8 cellular contexts compared by ENCODE assay signal in the genomic region with DNA sequence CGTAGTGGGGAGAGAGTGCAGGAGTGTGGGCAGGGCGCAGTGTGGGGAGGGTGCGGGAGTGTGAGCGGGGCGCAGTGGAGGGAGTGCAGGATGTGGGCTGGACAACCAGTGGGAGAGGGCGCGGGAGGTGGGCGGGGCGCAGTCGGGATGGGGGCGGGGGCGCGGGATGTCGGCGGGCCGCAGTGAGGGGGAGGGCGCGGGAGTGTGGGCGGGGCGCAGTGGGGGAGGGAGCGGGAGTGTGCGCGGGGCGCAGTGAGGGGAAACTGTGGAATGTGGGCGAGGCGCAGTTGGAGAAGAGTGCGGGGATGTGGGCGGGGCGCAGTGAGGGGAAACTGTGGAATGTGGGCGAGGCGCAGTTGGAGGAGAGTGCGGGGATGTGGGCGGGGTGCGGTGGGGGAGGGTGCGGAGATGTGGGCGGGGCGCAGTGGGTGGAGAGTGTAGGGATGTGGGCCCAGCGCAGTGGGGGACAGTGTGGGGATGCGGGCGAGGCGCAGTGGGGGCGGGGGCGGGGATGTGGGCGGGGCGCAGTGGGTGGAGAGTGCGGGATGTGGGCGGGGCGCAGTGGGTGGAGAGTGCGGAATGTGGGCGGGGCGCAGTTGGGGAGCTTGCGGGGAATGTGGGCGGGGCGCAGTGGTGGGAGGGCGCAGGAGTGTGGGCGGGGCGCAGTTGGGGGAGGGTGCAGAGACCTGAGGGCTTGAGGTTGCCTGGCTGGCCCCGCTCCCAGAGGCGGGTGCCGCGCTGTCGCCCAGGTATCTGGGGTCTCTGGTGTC. TPM values are rescaled to one million over a fixed set of nuclear protein-coding genes. Genes with fewer than 3 reads are reported as not detected.
A peak's percentile ranks its signal among the peaks of the same experiment; 100 is the strongest.
DNase-seq lines count a peak whose midpoint lies in the region; ATAC-seq and TF ChIP-seq lines count a peak whose summit lies in the region.

NXNL2 (plus strand) TSS at position 723 of the 770 bp plus-strand sequence. CDS start 257 bp downstream, outside the sequence.

- peak within 1 kb of the TSS; percentile 65 to 68 for H3K4me3 Mint-ChIP-seq in activated T-cell treated with anti-CD3 and anti-CD28 coated beads, Interleukin-2, amount 50 U/mL, for 72 hours
- peak within 1 kb of the TSS; percentile 85 for H3K4me3 Mint-ChIP-seq in natural killer cell
- peak within 1 kb of the TSS; percentile 88 for H3K4me3 Mint-ChIP-seq in type B pancreatic cell

- peaks cover 10% of the 10 kb centered on the region for H3K4me1 Mint-ChIP-seq in activated T-cell treated with anti-CD3 and anti-CD28 coated beads, Interleukin-2, amount 50 U/mL, for 72 hours (ENCODE audit: low read depth)
- H3K4me1 Mint-ChIP-seq in natural killer cell: peaks cover 6 to 29% of the 10 kb centered on the region in 2 donors
- H3K4me1 Mint-ChIP-seq in type B pancreatic cell (ENCODE audit: unreplicated experiment): peaks cover 43% of the 10 kb centered on the region

- H3K9me3 Mint-ChIP-seq in activated T-cell treated with anti-CD3 and anti-CD28 coated beads, Interleukin-2, amount 50 U/mL, for 72 hours: no peaks in the 10 kb centered on the region
- no peaks in the 10 kb centered on the region for H3K9me3 Mint-ChIP-seq in natural killer cell
- no peaks in the 10 kb centered on the region for H3K9me3 Mint-ChIP-seq in type B pancreatic cell

- H3K4me2 ChIP-seq in BLaER1: peak within 1 kb of the TSS; percentile 72

- H3K36me3 Mint-ChIP-seq in activated T-cell treated with anti-CD3 and anti-CD28 coated beads, Interleukin-2, amount 50 U/mL, for 72 hours (ENCODE audit: insufficient read depth in 2 of 2): peaks cover 2% of the 10 kb centered on the region in 2 donors
- H3K36me3 Mint-ChIP-seq in natural killer cell: no peaks in the 10 kb centered on the region
- H3K36me3 Mint-ChIP-seq in type B pancreatic cell: no peaks in the 10 kb centered on the region

- H3K4me3 ChIP-seq in BLaER1: peak within 1 kb of the TSS; percentile 56

- peaks cover 60% of the 10 kb centered on the region for H3K27me3 Mint-ChIP-seq in activated T-cell treated with anti-CD3 and anti-CD28 coated beads, Interleukin-2, amount 50 U/mL, for 72 hours (ENCODE audit: low read depth)
- H3K27me3 Mint-ChIP-seq in natural killer cell (ENCODE audit: low read depth in 2 of 2) (peaks cover 23 to 27% of the 10 kb centered on the region in 2 donors), type B pancreatic cell (peaks cover 30% of the 10 kb centered on the region)

- H3K27ac ChIP-seq in BLaER1: no peak within 1 kb of the TSS

- no peak within 1 kb of the TSS for H3K27ac Mint-ChIP-seq in activated T-cell treated with anti-CD3 and anti-CD28 coated beads, Interleukin-2, amount 50 U/mL, for 72 hours
- H3K27ac Mint-ChIP-seq in natural killer cell (peak within 1 kb of the TSS in 1 of 2 donors; percentile 25), type B pancreatic cell (peak within 1 kb of the TSS; percentile 92)

- H3K4me1 ChIP-seq in BLaER1: peaks cover 31% of the 10 kb centered on the region

- H3K9me3 ChIP-seq in BLaER1: no peaks in the 10 kb centered on the region; the same call in 1 of the 2 replicates

- TF ChIP-seq CTCF in natural killer cell (IDR thresholded peaks at IDR 0.05) (no peak), type B pancreatic cell (conservative IDR thresholded peaks at IDR 0.05) (no peak)

- ATAC-seq in activated T-cell treated with anti-CD3 and anti-CD28 coated beads, Interleukin-2, amount 50 U/mL, for 72 hours (replicated peaks in 1 of 2): peak; percentile 47 to 50
- ATAC-seq in natural killer cell (peak; percentile 63 to 78 (median 78)), GM21447 (IDR thresholded peaks at IDR 0.05; ENCODE audit: unreplicated experiment) (no peak), GM21360 (IDR thresholded peaks at IDR 0.05; ENCODE audit: unreplicated experiment) (no peak)

- DNase-seq in LHCN-M2 (ENCODE audit: low read depth): peak; percentile 75
- DNase-seq in activated T-cell treated with anti-CD3 and anti-CD28 coated beads, Interleukin-2, amount 50 U/mL, for 72 hours: peak; percentile 30 to 47
- DNase-seq in fibroblast of peridontal ligament (ENCODE audit: extremely low read depth): peak; percentile 83
- DNase-seq in natural killer cell: no peak
- peak; percentile 88 for DNase-seq in type B pancreatic cell (ENCODE audit: extremely low spot score, unreplicated experiment)

- peaks cover 18% of the 10 kb centered on the region; the same call in 1 of the 2 replicates for H4K20me1 ChIP-seq in BLaER1

- peaks cover 60% of the 10 kb centered on the region for H3K27me3 ChIP-seq in BLaER1

- intact Hi-C loops in natural killer cell (cut with micrococcal nuclease): loop anchor here (10.0 kb wide), 1 partner anchor 220 kb away; no protein-coding TSS in a partner anchor

- no peaks in the 10 kb centered on the region for H3K36me3 ChIP-seq in BLaER1

- no peak within 1 kb of the TSS for H3K9ac ChIP-seq in BLaER1

RNA-seq across cellular contexts. Expression of gene NXNL2, which starts in this region (rescaled TPM):
- total RNA-seq in LHCN-M2 (2014; rRNA removed) (1.7 and 2.5 TPM in 2 replicates), natural killer cell (not detected), type B pancreatic cell (ENCODE audit: low replicate concordance) (0.58 and 1.8 TPM in 2 replicates)
- polyA plus RNA-seq in LHCN-M2 (2012): 6.0 TPM
- total RNA-seq in activated T-cell treated with anti-CD3 and anti-CD28 coated beads, Interleukin-2, amount 50 U/mL, for 72 hours: not detected

Comparison
In these comparisons a context has a peak if more than half of its experiments do, and no peak if none do; other contexts are left out.
1. Peak in DNase-seq and ATAC-seq in activated T-cell treated with anti-CD3 and anti-CD28 coated beads, Interleukin-2, amount 50 U/mL, for 72 hours; RNA of the gene not detected or under 1 TPM.
2. Peak in ATAC-seq in natural killer cell; RNA of the gene not detected or under 1 TPM.